28 cellular contexts compared by ENCODE assay signal in the genomic region with DNA sequence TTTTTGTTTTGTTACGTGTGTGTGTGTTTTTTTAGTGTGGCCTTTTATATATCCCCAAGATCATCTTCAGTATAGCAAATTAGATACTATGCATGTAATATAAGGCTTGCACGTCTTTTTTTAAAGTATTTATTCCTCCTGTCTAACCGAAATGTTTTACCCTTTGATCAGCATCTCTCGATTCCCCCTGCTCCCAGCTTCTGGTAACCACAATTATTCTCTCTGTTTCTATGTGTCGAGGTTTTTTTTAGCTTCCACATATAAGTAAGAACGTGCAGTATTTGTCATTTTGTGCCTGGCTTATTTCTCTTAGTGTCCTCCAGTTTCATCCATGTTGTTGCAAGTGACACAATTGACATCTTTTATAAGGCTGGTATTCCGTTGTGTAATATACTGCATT.
"Had no signal": no experiment of that assay in that cellular context is flagged by ENCODE, and none has a peak within 500 bp of the region (broad histone marks: within the 10 kb centered on the region; RNA-seq: fewer than 3 reads in every experiment).

No MANE protein-coding gene starts in this region.

- H3K4me3 Mint-ChIP-seq: activated CD4-positive, alpha-beta T cell treated with anti-CD3 and anti-CD28 coated beads for 36 hours; activated CD8-positive, alpha-beta T cell treated with anti-CD3 and anti-CD28 coated beads for 36 hours; activated naive CD4-positive, alpha-beta T cell treated with anti-CD3 and anti-CD28 coated beads for 36 hours; activated naive CD4-positive, alpha-beta T cell treated with anti-CD3 and anti-CD28 coated beads, Interleukin-2, amount 50 U/mL, for 24 hours; activated naive CD8-positive, alpha-beta T cell treated with anti-CD3 and anti-CD28 coated beads, Interleukin-2, amount 10 ng/mL, durations not matched to agents 7 days and 5 days; activated T-cell treated with anti-CD3 and anti-CD28 coated beads, Interleukin-2, amount 50 U/mL, for 4 hours; activated T-helper 1 cell treated with anti-CD3 and anti-CD28 coated beads, Interleukin-12 subunit alpha, Interleukin-12 subunit beta, Interleukin-2, Interleukin-4 antibody, amounts not matched to agents 30 ng/mL and 10 ng/mL and 1 ng/mL, durations not matched to agents 14 hours and 24 hours and 36 hours; effector memory CD8-positive, alpha-beta T cell had no signal

- H3K27me3 ChIP-seq: brain microvascular endothelial cell, esophagus muscularis mucosa, foreskin keratinocyte, gastroesophageal sphincter had no signal

- DNase-seq: activated CD4-positive, alpha-beta T cell treated with anti-CD3 and anti-CD28 coated beads for 36 hours; activated CD4-positive, alpha-beta T cell treated with anti-CD3 and anti-CD28 coated beads, Interleukin-2, amount 50 U/mL, for 1 hour; activated CD4-positive, alpha-beta T cell treated with anti-CD3 and anti-CD28 coated beads, Interleukin-2, amount 50 U/mL, for 48 hours; activated CD4-positive, CD25-positive, alpha-beta regulatory T cell; activated CD4-positive, CD25-positive, alpha-beta regulatory T cell treated with anti-CD3 and anti-CD28 coated beads, Interleukin-2, amount 50 U/mL, for 72 hours; activated CD8-positive, alpha-beta memory T cell treated with anti-CD3 and anti-CD28 coated beads for 24 hours; activated CD8-positive, alpha-beta T cell treated with anti-CD3 and anti-CD28 coated beads for 36 hours; activated effector memory CD4-positive, alpha-beta T cell treated with anti-CD3 and anti-CD28 coated beads, Interleukin-2, amount 50 U/mL, for 16 hours; activated naive CD4-positive, alpha-beta T cell treated with anti-CD3 and anti-CD28 coated beads for 36 hours; activated naive CD8-positive, alpha-beta T cell treated with anti-CD3 and anti-CD28 coated beads, Interleukin-2, amount 10 ng/mL, durations not matched to agents 7 days and 5 days; activated T-cell treated with anti-CD3 and anti-CD28 coated beads, Interleukin-2, amount 50 U/mL, for 4 hours; amniotic stem cell; anterior cingulate cortex; brain microvascular endothelial cell; caudate nucleus; cortex of kidney; dermis blood vessel endothelial cell; effector CD4-positive, alpha-beta T cell; effector memory CD8-positive, alpha-beta T cell; erythroblast; foreskin keratinocyte; T-helper 1 cell; T-helper 2 cell had no signal

- H3K4me1 ChIP-seq: gastroesophageal sphincter had no signal

- H3K9me3 Mint-ChIP-seq: activated CD8-positive, alpha-beta T cell treated with anti-CD3 and anti-CD28 coated beads for 36 hours; activated naive CD4-positive, alpha-beta T cell treated with anti-CD3 and anti-CD28 coated beads for 36 hours; activated naive CD4-positive, alpha-beta T cell treated with anti-CD3 and anti-CD28 coated beads, Interleukin-2, amount 50 U/mL, for 24 hours; activated naive CD8-positive, alpha-beta T cell treated with anti-CD3 and anti-CD28 coated beads, Interleukin-2, amount 10 ng/mL, durations not matched to agents 7 days and 5 days; activated T-cell treated with anti-CD3 and anti-CD28 coated beads, Interleukin-2, amount 50 U/mL, for 4 hours; activated T-helper 1 cell treated with anti-CD3 and anti-CD28 coated beads, Interleukin-12 subunit alpha, Interleukin-12 subunit beta, Interleukin-2, Interleukin-4 antibody, amounts not matched to agents 30 ng/mL and 10 ng/mL and 1 ng/mL, durations not matched to agents 14 hours and 24 hours and 36 hours; activated T-helper 2 cell treated with anti-CD3 and anti-CD28 coated beads, Interferon-gamma antibody, Interleukin-2, Interleukin-4, amounts not matched to agents 10 μg/mL and 5 μg/mL and 100 μg/mL, durations not matched to agents 14 hours and 24 hours and 36 hours; effector memory CD8-positive, alpha-beta T cell had no signal

- H3K27me3 Mint-ChIP-seq: activated CD4-positive, alpha-beta T cell treated with anti-CD3 and anti-CD28 coated beads for 36 hours; activated CD8-positive, alpha-beta T cell treated with anti-CD3 and anti-CD28 coated beads for 36 hours; activated naive CD4-positive, alpha-beta T cell treated with anti-CD3 and anti-CD28 coated beads, Interleukin-2, amount 50 U/mL, for 24 hours; activated naive CD8-positive, alpha-beta T cell treated with anti-CD3 and anti-CD28 coated beads, Interleukin-2, amount 10 ng/mL, durations not matched to agents 7 days and 5 days; effector memory CD8-positive, alpha-beta T cell had no signal

- H3K9me3 ChIP-seq: esophagus muscularis mucosa, gastroesophageal sphincter had no signal

- H3K4me3 ChIP-seq: esophagus muscularis mucosa, gastroesophageal sphincter had no signal

- H3K27ac ChIP-seq: brain microvascular endothelial cell, esophagus muscularis mucosa, foreskin keratinocyte, gastroesophageal sphincter had no signal

- H3K27ac Mint-ChIP-seq: activated CD4-positive, alpha-beta T cell treated with anti-CD3 and anti-CD28 coated beads for 36 hours; activated CD8-positive, alpha-beta T cell treated with anti-CD3 and anti-CD28 coated beads for 36 hours; activated naive CD4-positive, alpha-beta T cell treated with anti-CD3 and anti-CD28 coated beads for 36 hours; activated naive CD4-positive, alpha-beta T cell treated with anti-CD3 and anti-CD28 coated beads, Interleukin-2, amount 50 U/mL, for 24 hours; activated naive CD8-positive, alpha-beta T cell treated with anti-CD3 and anti-CD28 coated beads, Interleukin-2, amount 10 ng/mL, durations not matched to agents 7 days and 5 days; activated T-helper 1 cell treated with anti-CD3 and anti-CD28 coated beads, Interleukin-12 subunit alpha, Interleukin-12 subunit beta, Interleukin-2, Interleukin-4 antibody, amounts not matched to agents 30 ng/mL and 10 ng/mL and 1 ng/mL, durations not matched to agents 14 hours and 24 hours and 36 hours; activated T-helper 2 cell treated with anti-CD3 and anti-CD28 coated beads, Interferon-gamma antibody, Interleukin-2, Interleukin-4, amounts not matched to agents 10 μg/mL and 5 μg/mL and 100 μg/mL, durations not matched to agents 14 hours and 24 hours and 36 hours; effector memory CD8-positive, alpha-beta T cell had no signal

- ATAC-seq: activated CD4-positive, alpha-beta T cell treated with anti-CD3 and anti-CD28 coated beads for 36 hours; activated CD8-positive, alpha-beta T cell treated with anti-CD3 and anti-CD28 coated beads for 36 hours; activated T-cell treated with anti-CD3 and anti-CD28 coated beads, Interleukin-2, amount 50 U/mL, for 4 hours; effector memory CD8-positive, alpha-beta T cell; foreskin keratinocyte; gastroesophageal sphincter had no signal
